Comparison of ENCODE assay signal across 1 cellular context in the genomic region with DNA sequence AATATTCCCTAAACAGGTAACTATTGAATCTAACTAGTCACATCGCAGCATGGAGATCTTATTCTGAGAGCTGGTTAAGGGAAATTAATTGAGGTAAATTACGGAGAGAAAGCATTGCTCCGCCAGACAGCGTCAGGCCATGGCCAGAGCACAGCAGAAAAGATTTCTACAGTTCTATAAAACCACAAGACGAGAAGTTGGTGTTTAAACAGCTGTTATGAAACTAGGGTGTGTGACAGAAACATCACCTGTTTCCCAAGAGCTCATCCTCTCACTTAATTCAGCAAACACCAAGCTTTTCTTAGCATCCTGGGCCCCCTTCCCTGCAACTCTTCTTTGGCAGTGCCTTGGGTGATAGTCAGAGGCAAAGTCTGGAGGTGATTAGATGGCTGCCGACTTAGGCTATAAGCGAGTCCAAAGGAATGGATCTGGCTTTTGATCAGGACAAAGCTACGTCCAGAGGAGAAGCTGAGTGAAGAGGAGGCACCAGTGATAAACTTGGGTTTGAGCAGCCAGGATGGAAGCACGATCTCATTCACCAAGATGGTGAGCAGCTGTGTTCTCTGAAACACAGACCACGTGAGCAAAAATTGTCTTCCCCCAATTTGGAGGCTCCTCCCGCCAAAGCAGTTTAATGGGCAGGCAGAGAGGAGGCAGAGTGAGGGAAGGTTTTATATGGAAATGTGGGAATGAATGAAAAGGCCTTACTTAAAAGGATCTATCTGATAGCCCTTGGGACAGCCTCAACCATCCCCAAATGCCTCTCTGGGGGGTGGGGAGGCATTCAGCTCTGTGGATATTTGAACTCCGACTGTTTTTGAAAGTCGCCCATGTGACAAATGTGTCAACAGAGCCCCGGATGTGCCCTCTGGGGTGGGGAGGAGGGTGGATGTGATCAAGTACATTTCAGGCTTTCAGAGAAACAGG.
TF ChIP-seq lines count a peak whose summit lies in the region.

No MANE protein-coding gene starts in this region.

TF ChIP-seq in GM12878, 131 proteins besides CTCF, POLR2A, EP300 and RAD21 (continued from another document and continues in another):
- TF ChIP-seq STAT3 (IDR thresholded peaks at IDR 0.05; ENCODE audit: low read depth, low read length) (no peak), PAX5 (IDR thresholded peaks at IDR 0.05; ENCODE audit: borderline replicate concordance, low read depth, low read length) (peak; percentile 45; the same call in 1 of the 2 replicates), ZNF217 (IDR thresholded peaks at IDR 0.05) (no peak), NKRF (conservative IDR thresholded peaks at IDR 0.05) (no peak), SMAD1 (IDR thresholded peaks at IDR 0.05; ENCODE audit: low read depth, partially characterized antibody) (peak; percentile 14), BHLHE40 (IDR thresholded peaks at IDR 0.05; ENCODE audit: borderline replicate concordance in 1 of 2, low read depth in 2 of 2, low read length in 1 of 2) (peak; percentile 17 to 27; a peak in 2 of 4 replicates), SMC3 (IDR thresholded peaks at IDR 0.05; ENCODE audit: borderline replicate concordance, low read length) (no peak; the same call in 1 of the 2 replicates), HSF1 (IDR thresholded peaks at IDR 0.05; ENCODE audit: low read depth, low read length) (no peak), WRNIP1 (IDR thresholded peaks at IDR 0.05; ENCODE audit: borderline replicate concordance, low read depth, low read length) (no peak), MTA2 (IDR thresholded peaks at IDR 0.05; ENCODE audit: low read depth) (peak; percentile 42; the same call in 1 of the 2 replicates), ZNF687 (IDR thresholded peaks at IDR 0.05) (peak; percentile 86), BACH1 (IDR thresholded peaks at IDR 0.05; ENCODE audit: borderline replicate concordance) (no peak), SIN3A (IDR thresholded peaks at IDR 0.05; ENCODE audit: low read depth, low read length) (no peak), KAT2A (conservative IDR thresholded peaks at IDR 0.05; ENCODE audit: control insufficient read depth, low read depth, low read length) (no peak), RCOR1 (conservative IDR thresholded peaks at IDR 0.05; ENCODE audit: low read depth, low read length) (0 out of 2 replicates have a peak, but pooled peaks have one; percentile 6), SUPT20H (IDR thresholded peaks at IDR 0.05; ENCODE audit: borderline replicate concordance, control insufficient read depth, low read depth, low read length) (no peak), ASH2L (IDR thresholded peaks at IDR 0.05; ENCODE audit: borderline replicate concordance, low read depth) (no peak), NBN (IDR thresholded peaks at IDR 0.05) (no peak; the same call in 1 of the 2 replicates), MYB (IDR thresholded peaks at IDR 0.05; ENCODE audit: borderline replicate concordance, low read depth, low read length) (0 out of 2 replicates have a peak, but pooled peaks have one; percentile 35), TAF1 (IDR thresholded peaks at IDR 0.05; ENCODE audit: borderline replicate concordance, low read depth, low read length) (peak; percentile 33; the same call in 1 of the 2 replicates), RELA (IDR thresholded peaks at IDR 0.05; ENCODE audit: borderline replicate concordance, partially characterized antibody) (no peak), ZSCAN29 (IDR thresholded peaks at IDR 0.05) (no peak), MXI1 (IDR thresholded peaks at IDR 0.05; ENCODE audit: low read depth, low read length) (0 out of 2 replicates have a peak, but pooled peaks have one; percentile 39), JUND (IDR thresholded peaks at IDR 0.05; ENCODE audit: low read depth, low read length) (no peak), EED (IDR thresholded peaks at IDR 0.05; ENCODE audit: low read depth) (peak; percentile 68), SMAD5 (IDR thresholded peaks at IDR 0.05; ENCODE audit: low read depth) (peak; percentile 42; the same call in 1 of the 2 replicates), CEBPB (IDR thresholded peaks at IDR 0.05; ENCODE audit: borderline replicate concordance in 1 of 2, low read depth in 2 of 2, low read length in 2 of 2) (no peak), JUNB (IDR thresholded peaks at IDR 0.05) (peak; percentile 36; the same call in 1 of the 2 replicates), MTA3 (IDR thresholded peaks at IDR 0.05; ENCODE audit: borderline replicate concordance, low read length) (no peak), GATAD2B (conservative IDR thresholded peaks at IDR 0.05; ENCODE audit: low read depth) (no peak; the same call in 1 of the 2 replicates), SRF (IDR thresholded peaks at IDR 0.05; ENCODE audit: low read depth in 2 of 2, low read length in 2 of 2) (no peak), ATF3 (IDR thresholded peaks at IDR 0.05; ENCODE audit: borderline replicate concordance, extremely low read depth, low read depth, low read length) (no peak), BCL11A (IDR thresholded peaks at IDR 0.05; ENCODE audit: low read depth, low read length) (no peak)
- TF ChIP-seq, protein P1, sequence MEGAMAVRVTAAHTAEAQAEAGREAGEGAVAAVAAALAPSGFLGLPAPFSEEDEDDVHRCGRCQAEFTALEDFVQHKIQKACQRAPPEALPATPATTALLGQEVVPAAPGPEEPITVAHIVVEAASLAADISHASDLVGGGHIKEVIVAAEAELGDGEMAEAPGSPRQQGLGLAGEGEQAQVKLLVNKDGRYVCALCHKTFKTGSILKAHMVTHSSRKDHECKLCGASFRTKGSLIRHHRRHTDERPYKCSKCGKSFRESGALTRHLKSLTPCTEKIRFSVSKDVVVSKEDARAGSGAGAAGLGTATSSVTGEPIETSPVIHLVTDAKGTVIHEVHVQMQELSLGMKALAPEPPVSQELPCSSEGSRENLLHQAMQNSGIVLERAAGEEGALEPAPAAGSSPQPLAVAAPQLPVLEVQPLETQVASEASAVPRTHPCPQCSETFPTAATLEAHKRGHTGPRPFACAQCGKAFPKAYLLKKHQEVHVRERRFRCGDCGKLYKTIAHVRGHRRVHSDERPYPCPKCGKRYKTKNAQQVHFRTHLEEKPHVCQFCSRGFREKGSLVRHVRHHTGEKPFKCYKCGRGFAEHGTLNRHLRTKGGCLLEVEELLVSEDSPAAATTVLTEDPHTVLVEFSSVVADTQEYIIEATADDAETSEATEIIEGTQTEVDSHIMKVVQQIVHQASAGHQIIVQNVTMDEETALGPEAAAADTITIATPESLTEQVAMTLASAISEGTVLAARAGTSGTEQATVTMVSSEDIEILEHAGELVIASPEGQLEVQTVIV (IDR thresholded peaks at IDR 0.05; ENCODE audit: borderline replicate concordance, partially characterized antibody), result no peak
- TF ChIP-seq, protein P2, sequence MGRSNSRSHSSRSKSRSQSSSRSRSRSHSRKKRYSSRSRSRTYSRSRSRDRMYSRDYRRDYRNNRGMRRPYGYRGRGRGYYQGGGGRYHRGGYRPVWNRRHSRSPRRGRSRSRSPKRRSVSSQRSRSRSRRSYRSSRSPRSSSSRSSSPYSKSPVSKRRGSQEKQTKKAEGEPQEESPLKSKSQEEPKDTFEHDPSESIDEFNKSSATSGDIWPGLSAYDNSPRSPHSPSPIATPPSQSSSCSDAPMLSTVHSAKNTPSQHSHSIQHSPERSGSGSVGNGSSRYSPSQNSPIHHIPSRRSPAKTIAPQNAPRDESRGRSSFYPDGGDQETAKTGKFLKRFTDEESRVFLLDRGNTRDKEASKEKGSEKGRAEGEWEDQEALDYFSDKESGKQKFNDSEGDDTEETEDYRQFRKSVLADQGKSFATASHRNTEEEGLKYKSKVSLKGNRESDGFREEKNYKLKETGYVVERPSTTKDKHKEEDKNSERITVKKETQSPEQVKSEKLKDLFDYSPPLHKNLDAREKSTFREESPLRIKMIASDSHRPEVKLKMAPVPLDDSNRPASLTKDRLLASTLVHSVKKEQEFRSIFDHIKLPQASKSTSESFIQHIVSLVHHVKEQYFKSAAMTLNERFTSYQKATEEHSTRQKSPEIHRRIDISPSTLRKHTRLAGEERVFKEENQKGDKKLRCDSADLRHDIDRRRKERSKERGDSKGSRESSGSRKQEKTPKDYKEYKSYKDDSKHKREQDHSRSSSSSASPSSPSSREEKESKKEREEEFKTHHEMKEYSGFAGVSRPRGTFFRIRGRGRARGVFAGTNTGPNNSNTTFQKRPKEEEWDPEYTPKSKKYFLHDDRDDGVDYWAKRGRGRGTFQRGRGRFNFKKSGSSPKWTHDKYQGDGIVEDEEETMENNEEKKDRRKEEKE (IDR thresholded peaks at IDR 0.05), result no peak
- TF ChIP-seq, protein P3, sequence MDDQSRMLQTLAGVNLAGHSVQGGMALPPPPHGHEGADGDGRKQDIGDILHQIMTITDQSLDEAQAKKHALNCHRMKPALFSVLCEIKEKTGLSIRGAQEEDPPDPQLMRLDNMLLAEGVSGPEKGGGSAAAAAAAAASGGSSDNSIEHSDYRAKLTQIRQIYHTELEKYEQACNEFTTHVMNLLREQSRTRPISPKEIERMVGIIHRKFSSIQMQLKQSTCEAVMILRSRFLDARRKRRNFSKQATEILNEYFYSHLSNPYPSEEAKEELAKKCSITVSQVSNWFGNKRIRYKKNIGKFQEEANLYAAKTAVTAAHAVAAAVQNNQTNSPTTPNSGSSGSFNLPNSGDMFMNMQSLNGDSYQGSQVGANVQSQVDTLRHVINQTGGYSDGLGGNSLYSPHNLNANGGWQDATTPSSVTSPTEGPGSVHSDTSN (IDR thresholded peaks at IDR 0.05; ENCODE audit: insufficient replicate concordance, low read depth, low read length), result no peak
- TF ChIP-seq, protein P4, sequence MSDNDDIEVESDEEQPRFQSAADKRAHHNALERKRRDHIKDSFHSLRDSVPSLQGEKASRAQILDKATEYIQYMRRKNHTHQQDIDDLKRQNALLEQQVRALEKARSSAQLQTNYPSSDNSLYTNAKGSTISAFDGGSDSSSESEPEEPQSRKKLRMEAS (IDR thresholded peaks at IDR 0.05; ENCODE audit: low read depth, low read length), result peak; percentile 54
